ENCODE assay signal across 18 cellular contexts in the genomic region with DNA sequence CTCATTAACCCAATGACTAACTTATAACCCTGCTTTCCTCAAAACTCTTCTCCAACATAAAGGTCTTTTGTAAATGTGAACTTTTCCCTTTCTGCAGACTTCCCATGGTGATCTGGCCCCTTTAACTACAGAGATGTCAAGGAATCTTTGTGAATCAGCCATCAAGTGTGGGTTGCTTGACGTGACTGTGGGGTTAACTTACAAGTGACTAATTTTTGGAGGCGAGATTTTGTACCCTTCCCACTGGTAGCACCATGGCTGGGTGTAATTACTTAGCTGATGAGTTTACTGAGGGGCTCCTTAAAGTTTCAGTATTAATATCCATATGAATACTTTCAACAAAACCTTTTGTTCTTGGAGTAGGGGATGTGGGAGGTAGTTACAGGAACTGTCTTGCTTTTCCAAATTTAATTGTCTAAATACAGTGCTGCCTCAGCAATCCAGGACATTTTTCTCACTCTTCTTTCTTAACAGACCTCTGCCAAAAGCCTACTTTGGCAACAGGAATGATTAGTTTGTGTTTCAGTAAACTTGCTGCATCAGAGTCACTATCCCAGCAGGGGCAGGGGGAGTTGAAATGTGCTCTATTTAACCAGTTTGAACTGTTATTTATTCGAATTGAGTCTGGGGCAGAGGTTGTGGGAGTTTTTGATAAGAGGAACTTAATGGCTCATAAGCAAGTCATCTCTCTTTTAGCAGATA.
DNase-seq lines count a peak whose midpoint lies in the region; ATAC-seq and TF ChIP-seq lines count a peak whose summit lies in the region.
"Had no signal": no experiment of that assay in that cellular context is flagged by ENCODE, and none has a peak within 500 bp of the region (broad histone marks: within the 10 kb centered on the region; RNA-seq: fewer than 3 reads in every experiment).

No MANE protein-coding gene starts in this region.

- H3K27me3 Mint-ChIP-seq in GM23338 (ENCODE audit: insufficient read depth, low read depth, poor library complexity), result peaks cover 5% of the 10 kb centered on the region
- H3K27me3 Mint-ChIP-seq in naive thymus-derived CD4-positive, alpha-beta T cell, result peaks cover 0 to 5% (median 4%) of the 10 kb centered on the region in 5 donors
- peaks cover 1 to 3% (median 3%) of the 10 kb centered on the region in 3 donors for H3K27me3 Mint-ChIP-seq in immature natural killer cell (ENCODE audit: low read depth in 3 of 3)

- H3K27me3 ChIP-seq in GM23338 (ENCODE audit: insufficient read depth), result no peaks in the 10 kb centered on the region
- no peaks in the 10 kb centered on the region for H3K27me3 ChIP-seq in adipocyte (replicated peaks; ENCODE audit: control insufficient read depth, insufficient read depth, low read length)
- no peaks in the 10 kb centered on the region for H3K27me3 ChIP-seq in naive thymus-derived CD4-positive, alpha-beta T cell (ENCODE audit: control insufficient read depth in 2 of 2, insufficient read depth in 2 of 2, low read length in 2 of 2)
- H3K27me3 ChIP-seq: BE2C, left lung had no signal

- peak overlapping the region; percentile 23; the same call in 2 of the 3 replicates for H3K4me3 Mint-ChIP-seq in GM23338
- no peak overlapping the region for H3K4me3 Mint-ChIP-seq in naive thymus-derived CD4-positive, alpha-beta T cell
- no peak overlapping the region for H3K4me3 Mint-ChIP-seq in immature natural killer cell
- H3K4me3 Mint-ChIP-seq: naive B cell had no signal

- peaks cover 67% of the 10 kb centered on the region for H3K4me1 Mint-ChIP-seq in GM23338
- peaks cover 6 to 25% (median 8%) of the 10 kb centered on the region in 7 donors for H3K4me1 Mint-ChIP-seq in naive thymus-derived CD4-positive, alpha-beta T cell
- peaks cover 7 to 8% of the 10 kb centered on the region in 2 donors for H3K4me1 Mint-ChIP-seq in immature natural killer cell

- H3K9me3 ChIP-seq in adipocyte (ENCODE audit: control insufficient read depth, low read length), result no peaks in the 10 kb centered on the region
- no peaks in the 10 kb centered on the region for H3K9me3 ChIP-seq in naive thymus-derived CD4-positive, alpha-beta T cell (ENCODE audit: control insufficient read depth in 2 of 3, low read length in 3 of 3)
- H3K9me3 ChIP-seq: BE2C, left lung had no signal

- peak overlapping the region; percentile 56 for H3K4me2 ChIP-seq in GM23338

- H3K9ac ChIP-seq in adipocyte (ENCODE audit: low read length), result peak overlapping the region; percentile 10

- H3K27ac Mint-ChIP-seq in GM23338, result peak overlapping the region; percentile 94
- H3K27ac Mint-ChIP-seq in naive thymus-derived CD4-positive, alpha-beta T cell, result no peak overlapping the region
- no peak overlapping the region for H3K27ac Mint-ChIP-seq in immature natural killer cell

- no peak for TF ChIP-seq CTCF in GM23338 (conservative IDR thresholded peaks at IDR 0.05; ENCODE audit: low read depth in 2 of 2)

- H2AFZ ChIP-seq in GM23338, result no peak overlapping the region

- POLR2A ChIA-PET in naive thymus-derived CD4-positive, alpha-beta T cell (lab: Charles Lee), result no interaction called here

- peaks cover 18% of the 10 kb centered on the region for H3F3A ChIP-seq in GM23338 (replicated peaks; ENCODE audit: low read depth)

- H3K4me3 ChIP-seq in GM23338, result peak overlapping the region; percentile 1; the same call in 1 of the 2 replicates
- H3K4me3 ChIP-seq in adipocyte (ENCODE audit: low read length), result no peak overlapping the region
- no peak overlapping the region for H3K4me3 ChIP-seq in naive thymus-derived CD4-positive, alpha-beta T cell (ENCODE audit: low read length)
- H3K4me3 ChIP-seq: left lung had no signal

- no peaks in the 10 kb centered on the region for H3K36me3 Mint-ChIP-seq in GM23338 (ENCODE audit: low read depth)
- H3K36me3 Mint-ChIP-seq in naive thymus-derived CD4-positive, alpha-beta T cell, result no peaks in the 10 kb centered on the region
- H3K36me3 Mint-ChIP-seq in immature natural killer cell, result peaks cover 0 to 3% (median 0%) of the 10 kb centered on the region in 3 donors
- H3K36me3 Mint-ChIP-seq: naive B cell had no signal

- H4K20me1 ChIP-seq in GM23338 (replicated peaks; ENCODE audit: insufficient read depth), result no peaks in the 10 kb centered on the region

- CTCF ChIA-PET in naive thymus-derived CD4-positive, alpha-beta T cell (lab: Charles Lee), result no interaction called here

- H3K4me1 ChIP-seq in GM23338 (ENCODE audit: insufficient read depth), result peaks cover 60% of the 10 kb centered on the region
- H3K4me1 ChIP-seq in adipocyte (ENCODE audit: control insufficient read depth, insufficient read depth, low read length), result peaks cover 36% of the 10 kb centered on the region
- peaks cover 0 to 12% of the 10 kb centered on the region in 2 donors for H3K4me1 ChIP-seq in naive thymus-derived CD4-positive, alpha-beta T cell (ENCODE audit: control insufficient read depth in 2 of 2, insufficient read depth in 2 of 2, low read length in 2 of 2)
- H3K4me1 ChIP-seq: BE2C had no signal

- intact Hi-C loops in naive thymus-derived CD4-positive, alpha-beta T cell (cut with micrococcal nuclease), result loop anchor here in 1 of 2 donors (10.0 kb wide), 1 partner anchor 295 kb away; the partner anchor contains the start of gene JUN

- no peaks in the 10 kb centered on the region for H3K36me3 ChIP-seq in GM23338 (ENCODE audit: insufficient read depth)
- H3K36me3 ChIP-seq in adipocyte (ENCODE audit: control insufficient read depth, insufficient read depth, low read length, severe bottlenecking), result no peaks in the 10 kb centered on the region
- no peaks in the 10 kb centered on the region for H3K36me3 ChIP-seq in naive thymus-derived CD4-positive, alpha-beta T cell (ENCODE audit: control insufficient read depth in 2 of 3, insufficient read depth in 3 of 3, low read length in 3 of 3)
- H3K36me3 ChIP-seq: BE2C, left lung had no signal

- H3K27ac ChIP-seq in GM23338 (ENCODE audit: low read depth), result peak overlapping the region; percentile 97
- no peak overlapping the region for H3K27ac ChIP-seq in naive thymus-derived CD4-positive, alpha-beta T cell (ENCODE audit: low read depth, low read length)
- H3K27ac ChIP-seq: left lung had no signal

- H3K9me2 ChIP-seq in GM23338 (ENCODE audit: insufficient read depth), result 0 out of 2 replicates have a peak, but pooled peaks cover 4% of the 10 kb centered on the region

- ATAC-seq in GM23338 (no peak), GM19035 (IDR thresholded peaks at IDR 0.05; ENCODE audit: unreplicated experiment) (no peak), GM21390 (IDR thresholded peaks at IDR 0.05; ENCODE audit: unreplicated experiment) (no peak)
- ATAC-seq in naive thymus-derived CD4-positive, alpha-beta T cell, result no peak
- ATAC-seq: left lung, Right ventricle myocardium inferior had no signal

- DNase-seq in AG20443 (ENCODE audit: low spot score), result peak; percentile 25
- peak; percentile 34 for DNase-seq in GM23338 (ENCODE audit: low spot score)
- DNase-seq in adipocyte (ENCODE audit: low read depth), result no peak
- DNase-seq in kidney tubule cell (ENCODE audit: low spot score), result peak; percentile 48
- no peak for DNase-seq in naive thymus-derived CD4-positive, alpha-beta T cell
- DNase-seq in immature natural killer cell, result no peak
- DNase-seq: amygdala, BE2C, hippocampal formation, Kasumi-1, left lung, naive B cell, NCI-H1436, NCI-H2227 treated with DMSO at 0.1 percent for 48 hours, T-helper 2 cell had no signal

- H3K9me3 Mint-ChIP-seq in GM23338 (no peaks in the 10 kb centered on the region), immature natural killer cell (no peaks in the 10 kb centered on the region)
- no peaks in the 10 kb centered on the region for H3K9me3 Mint-ChIP-seq in naive thymus-derived CD4-positive, alpha-beta T cell
- H3K9me3 Mint-ChIP-seq: naive B cell had no signal

- no peaks in the 10 kb centered on the region for H3K79me2 ChIP-seq in GM23338 (replicated peaks; ENCODE audit: insufficient read depth)

TF ChIP-seq in GM23338, 12 proteins besides CTCF, POLR2A, EP300 and RAD21:
- TF ChIP-seq ZNF114 (CRISPR knock-in tag; IDR thresholded peaks at IDR 0.05), result no peak
- 0 out of 2 replicates have a peak, but pooled peaks have one; percentile 52 for TF ChIP-seq NANOG (IDR thresholded peaks at IDR 0.05; ENCODE audit: borderline replicate concordance)

Comparison
In these comparisons a context has a peak if more than half of its experiments do, and no peak if none do; other contexts are left out.
1. DNase-seq: peak in AG20443 (single experiment), GM23338 (single experiment) and kidney tubule cell (single experiment); none in adipocyte (single experiment), naive thymus-derived CD4-positive, alpha-beta T cell (0 of 9) and immature natural killer cell (0 of 3).